Comparison of ENCODE assay signal across 2 cellular contexts in the genomic region with DNA sequence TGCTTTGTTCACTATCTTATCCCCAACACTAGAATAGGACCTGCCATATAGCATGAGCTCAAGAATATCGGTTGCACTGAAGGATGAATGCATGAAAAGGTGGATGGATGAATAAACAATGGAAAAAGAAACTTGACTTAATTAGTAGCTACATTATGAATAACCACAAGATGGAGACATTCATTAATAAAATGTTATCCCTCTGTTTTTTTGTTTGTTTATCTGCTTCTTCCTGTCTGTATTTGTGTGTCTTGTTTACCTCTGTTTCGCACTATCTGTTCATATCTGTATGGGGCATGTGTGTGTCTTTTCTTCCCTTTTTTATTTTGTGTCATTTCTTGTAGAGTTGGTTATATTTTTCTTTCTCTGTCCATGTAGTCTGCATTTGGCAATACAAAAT.
TF ChIP-seq lines count a peak whose summit lies in the region.

No MANE protein-coding gene starts in this region.

TF ChIP-seq in SK-N-SH, 30 proteins besides CTCF, POLR2A, EP300 and RAD21 (continued from another document):
- TF ChIP-seq, protein P1, sequence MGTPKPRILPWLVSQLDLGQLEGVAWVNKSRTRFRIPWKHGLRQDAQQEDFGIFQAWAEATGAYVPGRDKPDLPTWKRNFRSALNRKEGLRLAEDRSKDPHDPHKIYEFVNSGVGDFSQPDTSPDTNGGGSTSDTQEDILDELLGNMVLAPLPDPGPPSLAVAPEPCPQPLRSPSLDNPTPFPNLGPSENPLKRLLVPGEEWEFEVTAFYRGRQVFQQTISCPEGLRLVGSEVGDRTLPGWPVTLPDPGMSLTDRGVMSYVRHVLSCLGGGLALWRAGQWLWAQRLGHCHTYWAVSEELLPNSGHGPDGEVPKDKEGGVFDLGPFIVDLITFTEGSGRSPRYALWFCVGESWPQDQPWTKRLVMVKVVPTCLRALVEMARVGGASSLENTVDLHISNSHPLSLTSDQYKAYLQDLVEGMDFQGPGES (IDR thresholded peaks at IDR 0.05; ENCODE audit: low read depth, low read length): no peak
- no peak for TF ChIP-seq RCOR1 (IDR thresholded peaks at IDR 0.05; ENCODE audit: low read length)
- no peak for TF ChIP-seq TEAD4 (IDR thresholded peaks at IDR 0.05; ENCODE audit: borderline replicate concordance, insufficient read depth)
- no peak for TF ChIP-seq TAF1 (IDR thresholded peaks at IDR 0.05; ENCODE audit: borderline replicate concordance, low read depth, low read length)
- no peak for TF ChIP-seq NRF1 (IDR thresholded peaks at IDR 0.05; ENCODE audit: low read depth, low read length)
- no peak for TF ChIP-seq MAX (IDR thresholded peaks at IDR 0.05; ENCODE audit: low read depth)
- TF ChIP-seq JUND (IDR thresholded peaks at IDR 0.05): no peak
- TF ChIP-seq YY1 (IDR thresholded peaks at IDR 0.05; ENCODE audit: low read depth): no peak
- TF ChIP-seq RXRA (IDR thresholded peaks at IDR 0.05; ENCODE audit: borderline replicate concordance, low read depth): no peak
- no peak for TF ChIP-seq NFIC (IDR thresholded peaks at IDR 0.05; ENCODE audit: borderline replicate concordance)
- no peak for TF ChIP-seq SMC3 (IDR thresholded peaks at IDR 0.05; ENCODE audit: low read depth, low read length)
- TF ChIP-seq CHD2 (IDR thresholded peaks at IDR 0.05; ENCODE audit: low read length, partially characterized antibody): no peak
- TF ChIP-seq EZH2phosphoT487 (IDR thresholded peaks at IDR 0.05; ENCODE audit: borderline replicate concordance, low read depth): no peak
- TF ChIP-seq PBX3 (IDR thresholded peaks at IDR 0.05): no peak

TF ChIP-seq in SK-N-SH treated with all-trans-retinoic acid at 6 μM for 48 hours, 23 proteins besides CTCF, POLR2A, EP300 and RAD21 (continued from another document):
- TF ChIP-seq, protein P2, sequence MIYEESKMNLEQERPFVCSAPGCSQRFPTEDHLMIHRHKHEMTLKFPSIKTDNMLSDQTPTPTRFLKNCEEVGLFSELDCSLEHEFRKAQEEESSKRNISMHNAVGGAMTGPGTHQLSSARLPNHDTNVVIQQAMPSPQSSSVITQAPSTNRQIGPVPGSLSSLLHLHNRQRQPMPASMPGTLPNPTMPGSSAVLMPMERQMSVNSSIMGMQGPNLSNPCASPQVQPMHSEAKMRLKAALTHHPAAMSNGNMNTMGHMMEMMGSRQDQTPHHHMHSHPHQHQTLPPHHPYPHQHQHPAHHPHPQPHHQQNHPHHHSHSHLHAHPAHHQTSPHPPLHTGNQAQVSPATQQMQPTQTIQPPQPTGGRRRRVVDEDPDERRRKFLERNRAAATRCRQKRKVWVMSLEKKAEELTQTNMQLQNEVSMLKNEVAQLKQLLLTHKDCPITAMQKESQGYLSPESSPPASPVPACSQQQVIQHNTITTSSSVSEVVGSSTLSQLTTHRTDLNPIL (CRISPR knock-in tag; IDR thresholded peaks at IDR 0.05; ENCODE audit: low read depth): no peak
- TF ChIP-seq ZNF70 (CRISPR knock-in tag; IDR thresholded peaks at IDR 0.05) (no peak), TOX (CRISPR knock-in tag; IDR thresholded peaks at IDR 0.05; ENCODE audit: borderline replicate concordance) (no peak)
